16 cellular contexts compared by ENCODE assay signal in the genomic region with DNA sequence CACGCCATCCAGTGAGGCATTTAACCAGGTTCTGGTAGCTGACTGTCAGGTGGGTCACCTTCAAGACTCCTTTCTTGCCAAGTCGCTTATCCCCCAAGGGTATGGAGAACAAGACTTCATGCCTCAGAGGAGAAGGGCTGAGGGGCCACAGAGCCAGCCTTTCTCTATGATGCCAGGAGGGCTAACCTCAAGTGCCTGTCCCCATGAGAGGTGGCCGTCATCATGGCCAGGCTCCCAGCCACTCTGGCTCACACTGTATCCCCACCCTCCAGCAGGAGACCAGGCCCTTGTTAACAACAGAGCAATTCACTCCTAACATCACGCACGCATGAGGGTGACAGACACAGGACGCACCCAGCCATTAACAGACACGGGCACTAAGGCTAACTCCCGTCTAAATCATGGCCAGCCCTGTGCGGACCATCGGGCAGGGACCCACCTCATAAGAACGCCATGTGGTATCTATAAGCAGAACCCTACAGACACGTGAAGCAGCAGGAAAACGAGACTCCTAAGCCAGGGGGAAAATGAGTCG. TPM values are rescaled to one million over a fixed set of nuclear protein-coding genes. Genes with fewer than 3 reads are reported as not detected.
A peak's percentile ranks its signal among the peaks of the same experiment; 100 is the strongest.
DNase-seq lines count a peak whose midpoint lies in the region; ATAC-seq, FAIRE-seq and TF ChIP-seq lines count a peak whose summit lies in the region.
"Had no signal": no experiment of that assay in that cellular context is flagged by ENCODE, and none has a peak within 500 bp of the region (broad histone marks: within the 10 kb centered on the region; RNA-seq: fewer than 3 reads in every experiment).

No MANE protein-coding gene starts in this region.

- no peak for TF ChIP-seq CTCF in HFFc6 (IDR thresholded peaks at IDR 0.05)
- no peak for TF ChIP-seq CTCF in osteocyte (IDR thresholded peaks at IDR 0.05)
- no peak for TF ChIP-seq CTCF in uterus (IDR thresholded peaks at IDR 0.05)

- H3K36me3 ChIP-seq in CD4-positive, CD25-positive, alpha-beta regulatory T cell (ENCODE audit: control insufficient read depth, insufficient read depth, low read length) = peaks cover 9% of the 10 kb centered on the region
- no peaks in the 10 kb centered on the region for H3K36me3 ChIP-seq in uterus

- no peak overlapping the region for H3K27ac ChIP-seq in CD4-positive, CD25-positive, alpha-beta regulatory T cell (ENCODE audit: insufficient read depth, low read length, poor library complexity, severe bottlenecking)
- no peak overlapping the region for H3K27ac ChIP-seq in uterus

- DNase-seq in CD4-positive, CD25-positive, alpha-beta regulatory T cell = no peak
- DNase-seq in HFFc6 = no peak
- no peak for DNase-seq in central memory CD8-positive, alpha-beta T cell (ENCODE audit: low spot score in 2 of 2)
- DNase-seq in osteocyte (ENCODE audit: extremely low spot score, unreplicated experiment) = no peak
- DNase-seq in uterus = no peak
- DNase-seq in NCI-H226 = no peak
- DNase-seq in GM12892 (ENCODE audit: insufficient read length) = no peak
- DNase-seq: GDM1; GOT3; NCI-H1105; SK-N-SH; stimulated activated CD4-positive, alpha-beta T cell treated with anti-CD3 and anti-CD28 coated beads, Interleukin-2, amount 100 ng/mL, for 48 hours had no signal

- H3K4me1 Mint-ChIP-seq in CD4-positive, CD25-positive, alpha-beta regulatory T cell = peaks cover 7 to 76% (median 52%) of the 10 kb centered on the region in 4 donors
- H3K4me1 Mint-ChIP-seq in HFFc6 (ENCODE audit: low read depth) (peaks cover 56% of the 10 kb centered on the region), osteocyte (ENCODE audit: unreplicated experiment) (peaks cover 47% of the 10 kb centered on the region)
- peaks cover 83% of the 10 kb centered on the region for H3K4me1 Mint-ChIP-seq in central memory CD8-positive, alpha-beta T cell

- peaks cover 8% of the 10 kb centered on the region for H3K36me3 Mint-ChIP-seq in CD4-positive, CD25-positive, alpha-beta regulatory T cell
- 0 out of 2 replicates have a peak, but pooled peaks cover 9% of the 10 kb centered on the region for H3K36me3 Mint-ChIP-seq in HFFc6 (ENCODE audit: low read depth)
- H3K36me3 Mint-ChIP-seq in central memory CD8-positive, alpha-beta T cell (ENCODE audit: insufficient read depth) = peaks cover 36% of the 10 kb centered on the region
- H3K36me3 Mint-ChIP-seq in osteocyte (ENCODE audit: unreplicated experiment) = no peaks in the 10 kb centered on the region

- peak overlapping the region; percentile 18 to 94 (median 90) for H3K27ac Mint-ChIP-seq in CD4-positive, CD25-positive, alpha-beta regulatory T cell
- H3K27ac Mint-ChIP-seq in HFFc6 (peak overlapping the region; percentile 99), osteocyte (ENCODE audit: unreplicated experiment) (peak overlapping the region; percentile 74)
- peak overlapping the region; percentile 99 for H3K27ac Mint-ChIP-seq in central memory CD8-positive, alpha-beta T cell (ENCODE audit: low read depth)
- H3K27ac Mint-ChIP-seq: mesothelial cell of epicardium had no signal

- H3K9me3 ChIP-seq in CD4-positive, CD25-positive, alpha-beta regulatory T cell (ENCODE audit: control insufficient read depth in 2 of 2, low read length in 2 of 2) = no peaks in the 10 kb centered on the region
- H3K9me3 ChIP-seq in uterus = no peaks in the 10 kb centered on the region
- H3K9me3 ChIP-seq: SK-N-SH had no signal

- no peak overlapping the region for H3K4me3 ChIP-seq in CD4-positive, CD25-positive, alpha-beta regulatory T cell (ENCODE audit: low read depth, low read length)
- H3K4me3 ChIP-seq in uterus = no peak overlapping the region
- H3K4me3 ChIP-seq: K562 had no signal

- ATAC-seq in CD4-positive, CD25-positive, alpha-beta regulatory T cell (ENCODE audit: low read depth in 2 of 2) = no peak
- ATAC-seq in central memory CD8-positive, alpha-beta T cell (replicated peaks; ENCODE audit: extremely low read depth, poor library complexity, severe bottlenecking) = no peak
- no peak for ATAC-seq in HG03095 (IDR thresholded peaks at IDR 0.05; ENCODE audit: unreplicated experiment)

- peaks cover 64% of the 10 kb centered on the region for H3K4me1 ChIP-seq in CD4-positive, CD25-positive, alpha-beta regulatory T cell (ENCODE audit: control insufficient read depth, insufficient read depth, low read length, poor library complexity, severe bottlenecking)
- H3K4me1 ChIP-seq in uterus = peaks cover 0 to 8% of the 10 kb centered on the region in 2 donors

- no peak overlapping the region for H3K4me3 Mint-ChIP-seq in CD4-positive, CD25-positive, alpha-beta regulatory T cell
- no peak overlapping the region for H3K4me3 Mint-ChIP-seq in HFFc6
- H3K4me3 Mint-ChIP-seq in central memory CD8-positive, alpha-beta T cell = peak overlapping the region; percentile 48
- no peak overlapping the region for H3K4me3 Mint-ChIP-seq in osteocyte (ENCODE audit: unreplicated experiment)
- H3K4me3 Mint-ChIP-seq: mesothelial cell of epicardium had no signal

- no peaks in the 10 kb centered on the region for H3K27me3 ChIP-seq in CD4-positive, CD25-positive, alpha-beta regulatory T cell (ENCODE audit: control insufficient read depth, insufficient read depth, low read length)
- H3K27me3 ChIP-seq in uterus = no peaks in the 10 kb centered on the region

- no peaks in the 10 kb centered on the region for H3K27me3 Mint-ChIP-seq in CD4-positive, CD25-positive, alpha-beta regulatory T cell
- H3K27me3 Mint-ChIP-seq in HFFc6 (ENCODE audit: insufficient read depth) (peaks cover 1% of the 10 kb centered on the region; the same call in 1 of the 2 replicates), osteocyte (ENCODE audit: unreplicated experiment) (no peaks in the 10 kb centered on the region)
- no peaks in the 10 kb centered on the region for H3K27me3 Mint-ChIP-seq in central memory CD8-positive, alpha-beta T cell

- H3K9me3 Mint-ChIP-seq in CD4-positive, CD25-positive, alpha-beta regulatory T cell = peaks cover 0 to 1% (median 0%) of the 10 kb centered on the region in 7 donors
- H3K9me3 Mint-ChIP-seq in HFFc6 (no peaks in the 10 kb centered on the region), osteocyte (ENCODE audit: unreplicated experiment) (no peaks in the 10 kb centered on the region)
- no peaks in the 10 kb centered on the region for H3K9me3 Mint-ChIP-seq in central memory CD8-positive, alpha-beta T cell
- H3K9me3 Mint-ChIP-seq: mesothelial cell of epicardium had no signal

- no peak for FAIRE-seq in GM12892 (lab: Jason Lieb, UNC)
- FAIRE-seq: GM18507 had no signal

- intact Hi-C loops in uterus (cut with DNase I; ENCODE audit: low total_unique reads) = no loop called here

- TF ChIP-seq POLR2A in uterus (IDR thresholded peaks at IDR 0.05) (no peak), GM12892 (IDR thresholded peaks at IDR 0.05; ENCODE audit: low read depth, low read length) (no peak)

RNA-seq across cellular contexts. Expression of gene ISYNA1, which starts 38.6 kb away (rescaled TPM):
- total RNA-seq in CD4-positive, CD25-positive, alpha-beta regulatory T cell = 26.2 TPM
- polyA plus RNA-seq in CD4-positive, CD25-positive, alpha-beta regulatory T cell = 10 to 100 TPM; 11.3 to 26.0 (median 21.4) TPM
- total RNA-seq in HFFc6 (2021; fragmentation: NEBNext Ultra II Directional; extraction: Animal tissue kit (Norgen Biotek cat#: 25700)) = 1 to 10 TPM; 2.3 to 3.7 (median 3.2) TPM
- total RNA-seq in osteocyte = 159 and 178 TPM in 2 replicates
- total RNA-seq in uterus = 100 to 1,000 TPM in 2 of 4 donors, 10 to 100 TPM in 2; 56.8 to 152 (median 106) TPM
- polyA plus RNA-seq in GM12892 (2012; ENCODE audit: missing spikeins) = 9.3 TPM

RNA-seq across cellular contexts. Expression of gene ELL, which starts 45.3 kb away (rescaled TPM):
- total RNA-seq in CD4-positive, CD25-positive, alpha-beta regulatory T cell = 53.6 TPM
- polyA plus RNA-seq in CD4-positive, CD25-positive, alpha-beta regulatory T cell = 10 to 100 TPM in 1 of 4 donors, 1 to 10 TPM in 3; 7.7 to 11.8 (median 9.7) TPM
- total RNA-seq in HFFc6 (2021; fragmentation: NEBNext Ultra II Directional; extraction: Animal tissue kit (Norgen Biotek cat#: 25700)) = 10 to 100 TPM; 15.7 to 17.8 (median 16.4) TPM
- total RNA-seq in osteocyte (17.6 and 18.3 TPM in 2 replicates), uterus (10 to 100 TPM in 3 of 4 donors, 1 to 10 TPM in 1; 4.1 to 43.5 (median 21.7) TPM)
- polyA plus RNA-seq in GM12892 (2012; ENCODE audit: missing spikeins) = 5.1 TPM

RNA-seq across cellular contexts. Expression of gene SSBP4, which starts 57.4 kb away (rescaled TPM):
- total RNA-seq in CD4-positive, CD25-positive, alpha-beta regulatory T cell = 97.9 TPM
- 10 to 100 TPM; 47.3 to 84.0 (median 65.6) TPM for polyA plus RNA-seq in CD4-positive, CD25-positive, alpha-beta regulatory T cell
- total RNA-seq in HFFc6 (2021; fragmentation: NEBNext Ultra II Directional; extraction: Animal tissue kit (Norgen Biotek cat#: 25700)) = 10 to 100 TPM; 76.4 to 84.3 (median 80.4) TPM
- 82.9 and 102 TPM in 2 replicates for total RNA-seq in osteocyte
- 100 to 1,000 TPM in 1 of 4 donors, 10 to 100 TPM in 3; 23.6 to 105 (median 54.8) TPM for total RNA-seq in uterus
- 24.2 TPM for polyA plus RNA-seq in GM12892 (2012; ENCODE audit: missing spikeins)
